Comparison of ENCODE assay signal across 9 cellular contexts in genomic region chr13:75566658-75567057, GRCh38. TPM values are rescaled to one million over a fixed set of nuclear protein-coding genes. Genes with fewer than 3 reads are reported as not detected.
DNase-seq lines count a peak whose midpoint lies in the region; TF ChIP-seq lines count a peak whose summit lies in the region.
"Had no signal": no experiment of that assay in that cellular context is flagged by ENCODE, and none has a peak within 500 bp of the region (broad histone marks: within the 10 kb centered on the region; RNA-seq: fewer than 3 reads in every experiment).

No MANE protein-coding gene starts in this region.

- TF ChIP-seq CTCF in adrenal gland (IDR thresholded peaks at IDR 0.05) (peak in 4 of 6 experiments; percentile 10 to 36 (median 31)), kidney epithelial cell (IDR thresholded peaks at IDR 0.05; ENCODE audit: insufficient read depth, low read length, poor library complexity, severe bottlenecking) (peak; percentile 37)

- H3K36me3 ChIP-seq in adrenal gland (replicated peaks in 1 of 2), result peaks cover 0 to 30% of the 10 kb centered on the region in 2 donors
- no peaks in the 10 kb centered on the region for H3K36me3 ChIP-seq in kidney epithelial cell (ENCODE audit: control insufficient read depth, insufficient read depth, low read length)

- H3K27me3 ChIP-seq in adrenal gland (no peaks in the 10 kb centered on the region), kidney epithelial cell (ENCODE audit: control insufficient read depth, insufficient read depth, low read length) (no peaks in the 10 kb centered on the region)

- no peaks in the 10 kb centered on the region for H3K9me3 ChIP-seq in adrenal gland (replicated peaks in 1 of 3)

- no peaks in the 10 kb centered on the region for H3K4me1 ChIP-seq in adrenal gland (replicated peaks in 1 of 2)

- TF ChIP-seq POLR2A in adrenal gland (IDR thresholded peaks at IDR 0.05), result no peak

- H3K27ac ChIP-seq in adrenal gland, result no peak overlapping the region

- DNase-seq in COLO829 (ENCODE audit: low spot score) (peak; percentile 8), HCEC 1CT (peak; percentile 62), adrenal gland (no peak), kidney epithelial cell (ENCODE audit: low read depth) (no peak), nucleus accumbens (lab: John Stamatoyannopoulos, UW) (no peak), NCI-H146 (lab: John Stamatoyannopoulos, UW) (no peak), SK-N-DZ (ENCODE audit: low spot score) (no peak), NCI-H2029 (lab: John Stamatoyannopoulos, UW) (no peak)
- DNase-seq: cortex of kidney had no signal

- intact Hi-C loops in adrenal gland (cut with DNase I), result no loop called here

- H3K4me3 ChIP-seq in adrenal gland (no peak overlapping the region), kidney epithelial cell (ENCODE audit: low read depth, low read length) (no peak overlapping the region)

RNA-seq across cellular contexts. Expression of gene UCHL3, which starts 17.1 kb away (rescaled TPM):
- 10 to 100 TPM; 35.0 to 89.6 (median 62.7) TPM for total RNA-seq in adrenal gland
- 100 to 1,000 TPM in 1 of 3 donors, 10 to 100 TPM in 2; 33.5 to 183 (median 42.4) TPM for polyA plus RNA-seq in adrenal gland
- 75.5 and 78.6 TPM in 2 replicates for total RNA-seq in kidney epithelial cell
- polyA plus RNA-seq in SK-N-DZ (2014; cell fraction: cytosol; rRNA removed), result 61.6 TPM in 2 replicates
- 31.5 and 33.1 TPM in 2 replicates for polyA plus RNA-seq in SK-N-DZ (2014; cell fraction: nucleus; rRNA removed)

RNA-seq across cellular contexts. Expression of gene COMMD6, which starts 29.0 kb away (rescaled TPM):
- total RNA-seq in adrenal gland (100 to 1,000 TPM in 7 of 8 donors, 10 to 100 TPM in 1; 60.7 to 599 (median 325) TPM), kidney epithelial cell (60.9 and 155 TPM in 2 replicates)
- 100 to 1,000 TPM; 142 to 327 (median 227) TPM for polyA plus RNA-seq in adrenal gland
- polyA plus RNA-seq in SK-N-DZ (2014; cell fraction: cytosol; rRNA removed), result 209 and 286 TPM in 2 replicates
- 149 and 234 TPM in 2 replicates for polyA plus RNA-seq in SK-N-DZ (2014; cell fraction: nucleus; rRNA removed)

Comparison
In these comparisons a context has a peak if more than half of its experiments do, and no peak if none do; other contexts are left out.
1. DNase-seq: peak in COLO829 (single experiment) and HCEC 1CT (single experiment); none in adrenal gland (0 of 7), kidney epithelial cell (single experiment), nucleus accumbens (0 of 56), NCI-H146 (single experiment), SK-N-DZ (single experiment) and NCI-H2029 (single experiment).